Comparison of ENCODE assay signal across 19 cellular contexts in genomic region chr12:130862161-130862560, GRCh38. TPM values are rescaled to one million over a fixed set of nuclear protein-coding genes. Genes with fewer than 3 reads are reported as not detected.
DNase-seq lines count a peak whose midpoint lies in the region; ATAC-seq and TF ChIP-seq lines count a peak whose summit lies in the region.
"Had no signal": no experiment of that assay in that cellular context is flagged by ENCODE, and none has a peak within 500 bp of the region (broad histone marks: within the 10 kb centered on the region; RNA-seq: fewer than 3 reads in every experiment).

No MANE protein-coding gene starts in this region.

- H3K4me3 Mint-ChIP-seq in T-helper 17 cell: no peak overlapping the region
- H3K4me3 Mint-ChIP-seq: CD14-positive monocyte; CD4-positive, alpha-beta memory T cell had no signal

- no peaks in the 10 kb centered on the region for H3K4me1 ChIP-seq in spleen
- no peaks in the 10 kb centered on the region for H3K4me1 ChIP-seq in BE2C
- H3K4me1 ChIP-seq: A549, BLaER1 had no signal

- peak; percentile 62 for DNase-seq in cardiac septum (ENCODE audit: low spot score)
- DNase-seq in left ventricle myocardium superior: no peak
- no peak for DNase-seq in T-helper 17 cell
- peak; percentile 60 for DNase-seq in mesenteric fat pad (ENCODE audit: low spot score)
- peak; percentile 42 for DNase-seq in spleen
- DNase-seq in DMS53 (lab: John Stamatoyannopoulos, UW): no peak
- no peak for DNase-seq in BE2C
- no peak for DNase-seq in H4 (ENCODE audit: low spot score)
- DNase-seq: AML-193; Calu3; CD4-positive, alpha-beta memory T cell; DND-41; EL; GM23248; H7 had no signal

- H3K36me3 ChIP-seq in spleen: no peaks in the 10 kb centered on the region
- H3K36me3 ChIP-seq in BE2C: no peaks in the 10 kb centered on the region
- H3K36me3 ChIP-seq: BLaER1 had no signal

- intact Hi-C loops in cardiac septum (cut with DNase I) (no loop called here), left ventricle myocardium superior (cut with micrococcal nuclease) (no loop called here), spleen (cut with DNase I; ENCODE audit: low total_unique reads) (no loop called here)

- no peaks in the 10 kb centered on the region for H3K9me3 ChIP-seq in T-helper 17 cell (ENCODE audit: control insufficient read depth, low read length, poor library complexity, severe bottlenecking)
- peaks cover 0 to 16% (median 4%) of the 10 kb centered on the region in 8 donors for H3K9me3 ChIP-seq in spleen
- no peaks in the 10 kb centered on the region for H3K9me3 ChIP-seq in BE2C

- H3K4me1 Mint-ChIP-seq in T-helper 17 cell: no peaks in the 10 kb centered on the region
- H3K4me1 Mint-ChIP-seq: CD14-positive monocyte had no signal

- H3K27me3 Mint-ChIP-seq in T-helper 17 cell: peaks cover 4% of the 10 kb centered on the region

- H3K27me3 ChIP-seq in spleen (replicated peaks in 1 of 7) (no peaks in the 10 kb centered on the region), BE2C (no peaks in the 10 kb centered on the region)
- H3K27me3 ChIP-seq: BLaER1 had no signal

- WGBS in spleen, 5 donors: 85 to 95% (median 91%) methylated on average over 4 of the region's 4 CpGs

- H3K27ac Mint-ChIP-seq in T-helper 17 cell: peak overlapping the region; percentile 16

- TF ChIP-seq POLR2A in spleen (IDR thresholded peaks at IDR 0.05): no peak

- TF ChIP-seq CTCF in spleen (IDR thresholded peaks at IDR 0.05 in 8 of 11, conservative IDR thresholded peaks at IDR 0.05 in 3 of 11) (no peak), BE2C (IDR thresholded peaks at IDR 0.05; ENCODE audit: low read depth, low read length) (no peak)

- no peak overlapping the region for H3K27ac ChIP-seq in spleen
- H3K27ac ChIP-seq: 22Rv1, A549, BLaER1, GM23248 had no signal

- H3K4me3 ChIP-seq in spleen (no peak overlapping the region), BE2C (ENCODE audit: low read depth, low read length) (no peak overlapping the region)
- H3K4me3 ChIP-seq: A549, BLaER1, GM23248 had no signal

- peaks cover 2% of the 10 kb centered on the region for H3K36me3 Mint-ChIP-seq in T-helper 17 cell (ENCODE audit: low read depth)
- H3K36me3 Mint-ChIP-seq: CD14-positive monocyte had no signal

- ATAC-seq in left ventricle myocardium superior: no peak
- no peak for ATAC-seq in T-helper 17 cell
- ATAC-seq: A549 had no signal

RNA-seq across cellular contexts. Expression of gene RAN, which starts 9.7 kb away (rescaled TPM):
- total RNA-seq in cardiac septum (344 TPM), left ventricle myocardium superior (248 TPM), T-helper 17 cell (100 to 1,000 TPM; 294 to 321 TPM), mesenteric fat pad (472 TPM), spleen (100 to 1,000 TPM; 128 to 423 (median 270) TPM)
- 100 to 1,000 TPM; 225 to 412 (median 395) TPM for polyA plus RNA-seq in spleen
- 1,240 TPM for polyA plus RNA-seq in BE2C (2012; ENCODE audit: insufficient read depth, insufficient read length, low read depth)
- 983 and 1,090 TPM in 2 replicates for total RNA-seq in H4 (2014; rRNA removed; shearing (Covaris generic))

RNA-seq across cellular contexts. Expression of gene STX2, which starts 23.1 kb away (rescaled TPM):
- total RNA-seq in cardiac septum: 19.6 TPM
- 12.1 TPM for total RNA-seq in left ventricle myocardium superior
- 10 to 100 TPM; 22.5 to 41.1 TPM for total RNA-seq in T-helper 17 cell
- 29.7 TPM for total RNA-seq in mesenteric fat pad
- total RNA-seq in spleen: 10 to 100 TPM; 11.5 to 18.4 (median 15.1) TPM
- polyA plus RNA-seq in spleen: 1 to 10 TPM; 7.4 to 9.1 (median 8.6) TPM
- 18.4 TPM for polyA plus RNA-seq in BE2C (2012; ENCODE audit: insufficient read depth, insufficient read length, low read depth)
- 19.6 and 20.5 TPM in 2 replicates for total RNA-seq in H4 (2014; rRNA removed; shearing (Covaris generic))

Comparison
In these comparisons a context has a peak if more than half of its experiments do, and no peak if none do; other contexts are left out.
1. DNase-seq: peak in cardiac septum (single experiment), mesenteric fat pad (single experiment) and spleen (single experiment); none in left ventricle myocardium superior (single experiment), T-helper 17 cell (0 of 3), DMS53 (single experiment), BE2C (single experiment) and H4 (single experiment).